15 cellular contexts compared by ENCODE assay signal in the genomic region with DNA sequence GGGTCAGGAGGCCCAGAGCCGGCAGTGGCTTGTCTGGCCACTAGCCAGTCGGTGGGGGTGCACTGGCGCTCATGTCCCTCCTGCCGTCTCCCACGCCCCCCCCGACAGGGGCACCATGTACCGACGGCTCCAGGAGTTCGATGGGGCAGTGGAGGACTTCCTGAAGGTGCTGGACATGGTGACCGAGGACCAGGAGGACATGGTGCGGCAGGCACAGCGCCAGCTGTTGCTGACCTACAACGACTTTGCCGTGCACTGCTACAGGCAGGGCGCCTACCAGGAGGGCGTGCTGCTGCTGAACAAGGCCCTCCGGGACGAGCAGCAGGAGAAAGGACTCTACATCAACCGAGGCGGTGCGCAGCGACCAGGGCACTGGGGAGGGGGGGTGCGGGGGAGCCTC. TPM values are rescaled to one million over a fixed set of nuclear protein-coding genes. Genes with fewer than 3 reads are reported as not detected.
DNase-seq lines count a peak whose midpoint lies in the region; ATAC-seq, FAIRE-seq and TF ChIP-seq lines count a peak whose summit lies in the region.
"Had no signal": no experiment of that assay in that cellular context is flagged by ENCODE, and none has a peak within 500 bp of the region (broad histone marks: within the 10 kb centered on the region; RNA-seq: fewer than 3 reads in every experiment).

No MANE protein-coding gene starts in this region.

- FAIRE-seq in astrocyte (lab: Jason Lieb, UNC), result no peak

- H2AFZ ChIP-seq in astrocyte (ENCODE audit: low read depth, low read length), result no peak overlapping the region

- H3K4me3 Mint-ChIP-seq in astrocyte (ENCODE audit: unreplicated experiment), result no peak overlapping the region
- H3K4me3 Mint-ChIP-seq: activated CD8-positive, alpha-beta T cell treated with anti-CD3 and anti-CD28 coated beads for 36 hours; CD4-positive, alpha-beta memory T cell had no signal

- ATAC-seq in Right ventricle myocardium inferior, result peak; percentile 40
- peak; percentile 36 to 54 for ATAC-seq in lower lobe of right lung
- ATAC-seq in GM19455 (IDR thresholded peaks at IDR 0.05; ENCODE audit: unreplicated experiment), result no peak
- ATAC-seq: activated CD8-positive, alpha-beta T cell treated with anti-CD3 and anti-CD28 coated beads for 36 hours had no signal

- H3K27me3 Mint-ChIP-seq in astrocyte (ENCODE audit: low read depth, unreplicated experiment), result peaks cover 12% of the 10 kb centered on the region
- H3K27me3 Mint-ChIP-seq: activated CD8-positive, alpha-beta T cell treated with anti-CD3 and anti-CD28 coated beads for 36 hours; CD4-positive, alpha-beta memory T cell had no signal

- H3K36me3 Mint-ChIP-seq in astrocyte (ENCODE audit: low read depth, unreplicated experiment), result no peaks in the 10 kb centered on the region
- H3K36me3 Mint-ChIP-seq: CD4-positive, alpha-beta memory T cell had no signal

- peaks cover 3% of the 10 kb centered on the region for H4K20me1 ChIP-seq in astrocyte (ENCODE audit: insufficient read depth, low read length)

- no peaks in the 10 kb centered on the region for H3K36me3 ChIP-seq in astrocyte (ENCODE audit: insufficient read depth, low read length)
- H3K36me3 ChIP-seq in lower lobe of right lung, result no peaks in the 10 kb centered on the region
- H3K36me3 ChIP-seq in effector memory CD4-positive, alpha-beta T cell (ENCODE audit: control insufficient read depth, insufficient read depth, low read length), result no peaks in the 10 kb centered on the region

- no peak overlapping the region for H3K27ac Mint-ChIP-seq in astrocyte (ENCODE audit: unreplicated experiment)
- H3K27ac Mint-ChIP-seq: activated CD8-positive, alpha-beta T cell treated with anti-CD3 and anti-CD28 coated beads for 36 hours; activated T-helper 2 cell treated with anti-CD3 and anti-CD28 coated beads, Interferon-gamma antibody, Interleukin-2, Interleukin-4, amounts not matched to agents 10 μg/mL and 5 μg/mL and 100 μg/mL, durations not matched to agents 14 hours and 24 hours and 36 hours had no signal

- H3K4me2 ChIP-seq in astrocyte (ENCODE audit: low read length), result peak overlapping the region; percentile 29
- H3K4me2 ChIP-seq: SK-N-SH had no signal

- H3K9me3 ChIP-seq in astrocyte (ENCODE audit: insufficient read depth, low read depth, low read length) (no peaks in the 10 kb centered on the region), lower lobe of right lung (no peaks in the 10 kb centered on the region)
- no peaks in the 10 kb centered on the region for H3K9me3 ChIP-seq in effector memory CD4-positive, alpha-beta T cell (ENCODE audit: control insufficient read depth, low read length)
- H3K9me3 ChIP-seq: SK-N-SH had no signal

- H3K4me1 Mint-ChIP-seq in astrocyte (ENCODE audit: low read depth, unreplicated experiment), result no peaks in the 10 kb centered on the region

- H3K79me2 ChIP-seq in astrocyte (ENCODE audit: insufficient read depth, low read length), result no peaks in the 10 kb centered on the region

- H3K4me3 ChIP-seq in astrocyte (ENCODE audit: insufficient read depth, low read depth, low read length), result no peak overlapping the region
- H3K4me3 ChIP-seq in lower lobe of right lung, result no peak overlapping the region
- no peak overlapping the region for H3K4me3 ChIP-seq in effector memory CD4-positive, alpha-beta T cell (ENCODE audit: insufficient read depth, low read depth, low read length, poor library complexity, severe bottlenecking)
- no peak overlapping the region for H3K4me3 ChIP-seq in foreskin fibroblast (ENCODE audit: low read depth in 1 of 2, low read length in 2 of 2)

- H3K27ac ChIP-seq in astrocyte (ENCODE audit: low read depth, low read length), result no peak overlapping the region
- no peak overlapping the region for H3K27ac ChIP-seq in lower lobe of right lung
- H3K27ac ChIP-seq in effector memory CD4-positive, alpha-beta T cell (ENCODE audit: insufficient read depth, low read length, poor library complexity, severe bottlenecking), result no peak overlapping the region

- H3K27me3 ChIP-seq in astrocyte (ENCODE audit: insufficient read depth, low read length) (no peaks in the 10 kb centered on the region), lower lobe of right lung (ENCODE audit: low read depth) (no peaks in the 10 kb centered on the region)
- no peaks in the 10 kb centered on the region for H3K27me3 ChIP-seq in effector memory CD4-positive, alpha-beta T cell (replicated peaks; ENCODE audit: control insufficient read depth, insufficient read depth, low read length, poor library complexity, severe bottlenecking)

- DNase-seq in Right ventricle myocardium inferior (ENCODE audit: missing footprints) (no peak), cardiac septum (ENCODE audit: low spot score) (no peak), astrocyte (ENCODE audit: low read depth) (no peak), lower lobe of right lung (no peak), NCI-H187 treated with DMSO at 0.1 percent for 48 hours (lab: John Stamatoyannopoulos, UW) (no peak), foreskin fibroblast (no peak)
- DNase-seq in effector memory CD4-positive, alpha-beta T cell, result no peak
- DNase-seq: activated CD8-positive, alpha-beta T cell treated with anti-CD3 and anti-CD28 coated beads for 36 hours; CD4-positive, alpha-beta memory T cell; MV-4-11 had no signal

- no peak overlapping the region for H3K9ac ChIP-seq in astrocyte (ENCODE audit: low read length)
- H3K9ac ChIP-seq: SK-N-SH had no signal

- H3K4me1 ChIP-seq in astrocyte (ENCODE audit: insufficient read depth, low read length), result peaks cover 21% of the 10 kb centered on the region
- peaks cover 18% of the 10 kb centered on the region for H3K4me1 ChIP-seq in lower lobe of right lung
- H3K4me1 ChIP-seq in effector memory CD4-positive, alpha-beta T cell (ENCODE audit: control insufficient read depth, insufficient read depth, low read length, poor library complexity, severe bottlenecking), result peaks cover 14% of the 10 kb centered on the region

- intact Hi-C loops in Right ventricle myocardium inferior (cut with DNase I), result no loop called here
- intact Hi-C loops in cardiac septum (cut with DNase I), result no loop called here
- intact Hi-C loops in lower lobe of right lung (cut with DNase I), result no loop called here

- H3K9me3 Mint-ChIP-seq in astrocyte (ENCODE audit: unreplicated experiment), result no peaks in the 10 kb centered on the region
- H3K9me3 Mint-ChIP-seq: activated CD8-positive, alpha-beta T cell treated with anti-CD3 and anti-CD28 coated beads for 36 hours; activated T-helper 2 cell treated with anti-CD3 and anti-CD28 coated beads, Interferon-gamma antibody, Interleukin-2, Interleukin-4, amounts not matched to agents 10 μg/mL and 5 μg/mL and 100 μg/mL, durations not matched to agents 14 hours and 24 hours and 36 hours; CD4-positive, alpha-beta memory T cell had no signal

- TF ChIP-seq CTCF in astrocyte (IDR thresholded peaks at IDR 0.05; ENCODE audit: insufficient read depth, low read depth, low read length), result no peak
- TF ChIP-seq CTCF in lower lobe of right lung (IDR thresholded peaks at IDR 0.05), result no peak
- no peak for TF ChIP-seq CTCF in foreskin fibroblast (IDR thresholded peaks at IDR 0.05; ENCODE audit: low read depth, low read length)

RNA-seq across cellular contexts. Expression of gene TTC16, which starts 8.1 kb away (rescaled TPM):
- 0.30 TPM for total RNA-seq in Right ventricle myocardium inferior
- 0.16 TPM for total RNA-seq in cardiac septum
- total RNA-seq in astrocyte, result not detected in 2 replicates
- total RNA-seq in lower lobe of right lung, result 1.3 TPM
- total RNA-seq: osteocyte, skeletal muscle tissue had no signal

RNA-seq across cellular contexts. Expression of gene PTRH1, which starts 8.5 kb away (rescaled TPM):
- total RNA-seq in Right ventricle myocardium inferior, result 14.2 TPM
- 13.4 TPM for total RNA-seq in cardiac septum
- 9.9 and 13.5 TPM in 2 replicates for total RNA-seq in astrocyte
- total RNA-seq in lower lobe of right lung, result 9.1 TPM

RNA-seq across cellular contexts. Expression of gene TOR2A, which starts 11.1 kb away (rescaled TPM):
- total RNA-seq in Right ventricle myocardium inferior, result 3.8 TPM
- 4.4 TPM for total RNA-seq in cardiac septum
- 7.5 and 8.5 TPM in 2 replicates for total RNA-seq in astrocyte
- 16.5 TPM for total RNA-seq in lower lobe of right lung

RNA-seq across cellular contexts. Expression of gene CFAP157, which starts 17.2 kb away (rescaled TPM):
- total RNA-seq in Right ventricle myocardium inferior (not detected), cardiac septum (not detected), astrocyte (0.09 TPM in 1 of 2 replicates, not detected in the other), lower lobe of right lung (25.9 TPM)
- total RNA-seq: skeletal muscle tissue had no signal

RNA-seq across cellular contexts. Expression of gene SH2D3C, which starts 54.5 kb away (rescaled TPM):
- total RNA-seq in Right ventricle myocardium inferior (21.3 TPM), cardiac septum (16.0 TPM), astrocyte (4.6 and 5.8 TPM in 2 replicates), lower lobe of right lung (59.4 TPM)
